1 cellular context compared by ENCODE assay signal in the genomic region with DNA sequence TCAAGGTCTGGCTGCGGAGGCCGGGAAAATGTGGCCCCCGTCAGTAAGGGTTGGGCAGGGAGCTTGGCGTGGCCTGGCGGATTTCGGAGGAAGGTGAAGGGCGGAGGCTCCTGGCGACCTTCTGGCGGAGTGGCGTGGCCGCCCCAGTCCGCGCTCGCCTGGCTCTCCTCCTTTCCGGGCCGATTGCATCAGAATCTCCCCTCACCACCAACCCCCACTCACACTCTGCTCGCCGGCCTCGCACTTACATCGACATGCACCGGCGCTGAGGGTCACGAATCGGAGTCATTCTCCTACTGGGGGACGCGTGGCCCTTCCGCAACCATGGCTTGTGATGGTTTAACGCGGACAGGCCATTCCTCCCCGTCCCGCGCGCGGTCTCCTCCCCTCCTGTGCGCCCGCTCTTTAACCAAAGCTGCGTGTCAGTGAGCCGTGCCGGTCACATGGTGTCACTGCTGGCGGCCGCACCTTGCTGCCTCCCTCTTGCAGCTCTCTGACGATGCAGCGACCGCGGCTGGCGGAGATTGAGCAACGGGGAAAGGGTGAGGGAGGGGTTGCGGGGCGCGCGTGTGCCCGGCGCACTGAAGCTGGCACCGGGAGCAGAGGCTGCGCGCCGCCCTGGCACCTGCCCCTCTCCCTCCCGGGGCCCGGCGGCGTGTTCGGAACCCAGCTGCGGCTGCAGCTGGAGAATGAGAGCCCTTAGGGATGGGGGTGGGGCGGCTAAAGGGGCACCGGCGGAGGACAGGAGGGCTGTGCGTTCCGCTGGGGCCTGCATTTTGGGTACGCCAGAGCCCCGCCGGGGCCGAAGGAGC.
A peak's percentile ranks its signal among the peaks of the same experiment; 100 is the strongest.
TF ChIP-seq lines count a peak whose summit lies in the region.

A gene (minus strand): TSS at position 427 of the 812 bp plus-strand sequence. CDS start 29,243 bp downstream, outside the sequence.

TF ChIP-seq in HepG2, 621 proteins besides CTCF, POLR2A, EP300 and RAD21 (continued from another document and continues in another):
- TF ChIP-seq, protein P1, sequence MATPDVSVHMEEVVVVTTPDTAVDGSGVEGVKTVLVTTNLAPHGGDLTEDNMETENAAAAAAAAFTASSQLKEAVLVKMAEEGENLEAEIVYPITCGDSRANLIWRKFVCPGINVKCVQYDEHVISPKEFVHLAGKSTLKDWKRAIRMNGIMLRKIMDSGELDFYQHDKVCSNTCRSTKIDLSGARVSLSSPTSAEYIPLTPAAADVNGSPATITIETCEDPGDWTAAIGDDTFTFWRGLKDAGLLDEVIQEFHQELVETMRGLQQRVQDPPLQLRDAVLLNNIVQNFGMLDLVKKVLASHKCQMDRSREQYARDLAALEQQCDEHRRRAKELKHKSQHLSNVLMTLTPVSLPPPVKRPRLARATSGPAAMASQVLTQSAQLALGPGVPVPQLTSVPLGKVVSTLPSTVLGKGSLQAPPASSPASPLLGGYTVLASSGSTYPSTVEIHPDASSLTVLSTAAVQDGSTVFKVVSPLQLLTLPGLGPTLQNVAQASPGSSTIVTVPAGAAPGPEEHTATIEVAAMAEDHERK (CRISPR knock-in tag; IDR thresholded peaks at IDR 0.05; ENCODE audit: low read depth) = no peak
- peak; percentile 84 for TF ChIP-seq SAP130 (CRISPR knock-in tag; IDR thresholded peaks at IDR 0.05; ENCODE audit: low read depth)
- TF ChIP-seq RAD51 (IDR thresholded peaks at IDR 0.05; ENCODE audit: borderline replicate concordance) = peak; percentile 39; the same call in 1 of the 2 replicates
- TF ChIP-seq HES4 (CRISPR knock-in tag; IDR thresholded peaks at IDR 0.05; ENCODE audit: borderline replicate concordance) = peak; percentile 96
- TF ChIP-seq AGO2 (optimal IDR thresholded peaks at IDR 0.05; ENCODE audit: low read depth, low read length) = no peak
- TF ChIP-seq, protein P2, sequence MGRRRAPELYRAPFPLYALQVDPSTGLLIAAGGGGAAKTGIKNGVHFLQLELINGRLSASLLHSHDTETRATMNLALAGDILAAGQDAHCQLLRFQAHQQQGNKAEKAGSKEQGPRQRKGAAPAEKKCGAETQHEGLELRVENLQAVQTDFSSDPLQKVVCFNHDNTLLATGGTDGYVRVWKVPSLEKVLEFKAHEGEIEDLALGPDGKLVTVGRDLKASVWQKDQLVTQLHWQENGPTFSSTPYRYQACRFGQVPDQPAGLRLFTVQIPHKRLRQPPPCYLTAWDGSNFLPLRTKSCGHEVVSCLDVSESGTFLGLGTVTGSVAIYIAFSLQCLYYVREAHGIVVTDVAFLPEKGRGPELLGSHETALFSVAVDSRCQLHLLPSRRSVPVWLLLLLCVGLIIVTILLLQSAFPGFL (CRISPR knock-in tag; IDR thresholded peaks at IDR 0.05) = 0 out of 2 replicates have a peak, but pooled peaks have one; percentile 40
- TF ChIP-seq ATAD3A (CRISPR knock-in tag; IDR thresholded peaks at IDR 0.05) = no peak
- peak; percentile 94 for TF ChIP-seq ZNF776 (CRISPR knock-in tag; IDR thresholded peaks at IDR 0.05)
- TF ChIP-seq ARNT2 (CRISPR knock-in tag; IDR thresholded peaks at IDR 0.05; ENCODE audit: low read depth) = peak; percentile 96; the same call in 1 of the 2 replicates
- TF ChIP-seq ZNF282 (IDR thresholded peaks at IDR 0.05; ENCODE audit: partially characterized antibody) = no peak
- TF ChIP-seq ARNTL (CRISPR knock-in tag; IDR thresholded peaks at IDR 0.05) = peak; percentile 75
- no peak; the same call in 1 of the 2 replicates for TF ChIP-seq POLR2AphosphoS5 (IDR thresholded peaks at IDR 0.05; ENCODE audit: low read depth, low read length)
- peak; percentile 59; the same call in 1 of the 2 replicates for TF ChIP-seq ZNF143 (CRISPR knock-in tag; IDR thresholded peaks at IDR 0.05)
- TF ChIP-seq SPEN (CRISPR knock-in tag; IDR thresholded peaks at IDR 0.05; ENCODE audit: low read depth) = peak; percentile 80; the same call in 1 of the 2 replicates
- no peak for TF ChIP-seq SP1 (IDR thresholded peaks at IDR 0.05)
- no peak for TF ChIP-seq SP1 (CRISPR knock-in tag; IDR thresholded peaks at IDR 0.05)
- TF ChIP-seq, protein P3, sequence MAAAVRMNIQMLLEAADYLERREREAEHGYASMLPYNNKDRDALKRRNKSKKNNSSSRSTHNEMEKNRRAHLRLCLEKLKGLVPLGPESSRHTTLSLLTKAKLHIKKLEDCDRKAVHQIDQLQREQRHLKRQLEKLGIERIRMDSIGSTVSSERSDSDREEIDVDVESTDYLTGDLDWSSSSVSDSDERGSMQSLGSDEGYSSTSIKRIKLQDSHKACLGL (CRISPR knock-in tag; IDR thresholded peaks at IDR 0.05) = peak; percentile 94
- TF ChIP-seq, protein P4, sequence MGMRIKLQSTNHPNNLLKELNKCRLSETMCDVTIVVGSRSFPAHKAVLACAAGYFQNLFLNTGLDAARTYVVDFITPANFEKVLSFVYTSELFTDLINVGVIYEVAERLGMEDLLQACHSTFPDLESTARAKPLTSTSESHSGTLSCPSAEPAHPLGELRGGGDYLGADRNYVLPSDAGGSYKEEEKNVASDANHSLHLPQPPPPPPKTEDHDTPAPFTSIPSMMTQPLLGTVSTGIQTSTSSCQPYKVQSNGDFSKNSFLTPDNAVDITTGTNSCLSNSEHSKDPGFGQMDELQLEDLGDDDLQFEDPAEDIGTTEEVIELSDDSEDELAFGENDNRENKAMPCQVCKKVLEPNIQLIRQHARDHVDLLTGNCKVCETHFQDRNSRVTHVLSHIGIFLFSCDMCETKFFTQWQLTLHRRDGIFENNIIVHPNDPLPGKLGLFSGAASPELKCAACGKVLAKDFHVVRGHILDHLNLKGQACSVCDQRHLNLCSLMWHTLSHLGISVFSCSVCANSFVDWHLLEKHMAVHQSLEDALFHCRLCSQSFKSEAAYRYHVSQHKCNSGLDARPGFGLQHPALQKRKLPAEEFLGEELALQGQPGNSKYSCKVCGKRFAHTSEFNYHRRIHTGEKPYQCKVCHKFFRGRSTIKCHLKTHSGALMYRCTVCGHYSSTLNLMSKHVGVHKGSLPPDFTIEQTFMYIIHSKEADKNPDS (CRISPR knock-in tag; IDR thresholded peaks at IDR 0.05) = peak; percentile 91
- no peak for TF ChIP-seq ZNF263 (CRISPR knock-in tag; IDR thresholded peaks at IDR 0.05)
- TF ChIP-seq ARHGAP35 (CRISPR knock-in tag; IDR thresholded peaks at IDR 0.05; ENCODE audit: borderline replicate concordance) = peak; percentile 80; the same call in 1 of the 2 replicates
- no peak; the same call in 1 of the 2 replicates for TF ChIP-seq SOX13 (IDR thresholded peaks at IDR 0.05)
- peak in 1 of 2 experiments; percentile 47; a peak in 2 of 4 replicates for TF ChIP-seq SOX13 (CRISPR knock-in tag; conservative IDR thresholded peaks at IDR 0.05 in 1 of 2, IDR thresholded peaks at IDR 0.05 in 1 of 2)
- TF ChIP-seq BCL6 (CRISPR knock-in tag; IDR thresholded peaks at IDR 0.05) = peak; percentile 13; the same call in 1 of the 2 replicates
- no peak for TF ChIP-seq LCORL (IDR thresholded peaks at IDR 0.05)
- peak; percentile 91 for TF ChIP-seq LCORL (CRISPR knock-in tag; IDR thresholded peaks at IDR 0.05)
- TF ChIP-seq, protein P5, sequence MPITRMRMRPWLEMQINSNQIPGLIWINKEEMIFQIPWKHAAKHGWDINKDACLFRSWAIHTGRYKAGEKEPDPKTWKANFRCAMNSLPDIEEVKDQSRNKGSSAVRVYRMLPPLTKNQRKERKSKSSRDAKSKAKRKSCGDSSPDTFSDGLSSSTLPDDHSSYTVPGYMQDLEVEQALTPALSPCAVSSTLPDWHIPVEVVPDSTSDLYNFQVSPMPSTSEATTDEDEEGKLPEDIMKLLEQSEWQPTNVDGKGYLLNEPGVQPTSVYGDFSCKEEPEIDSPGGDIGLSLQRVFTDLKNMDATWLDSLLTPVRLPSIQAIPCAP (CRISPR knock-in tag; IDR thresholded peaks at IDR 0.05; ENCODE audit: low read depth) = peak; percentile 55; the same call in 1 of the 2 replicates
- TF ChIP-seq, protein P6, sequence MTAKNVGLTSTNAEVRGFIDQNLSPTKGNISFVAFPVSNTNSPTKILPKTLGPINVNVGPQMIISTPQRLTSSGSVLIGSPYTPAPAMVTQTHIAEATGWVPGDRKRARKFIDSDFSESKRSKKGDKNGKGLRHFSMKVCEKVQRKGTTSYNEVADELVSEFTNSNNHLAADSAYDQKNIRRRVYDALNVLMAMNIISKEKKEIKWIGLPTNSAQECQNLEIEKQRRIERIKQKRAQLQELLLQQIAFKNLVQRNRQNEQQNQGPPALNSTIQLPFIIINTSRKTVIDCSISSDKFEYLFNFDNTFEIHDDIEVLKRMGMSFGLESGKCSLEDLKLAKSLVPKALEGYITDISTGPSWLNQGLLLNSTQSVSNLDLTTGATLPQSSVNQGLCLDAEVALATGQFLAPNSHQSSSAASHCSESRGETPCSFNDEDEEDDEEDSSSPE (CRISPR knock-in tag; IDR thresholded peaks at IDR 0.05) = peak; percentile 92
- TF ChIP-seq, protein P7, sequence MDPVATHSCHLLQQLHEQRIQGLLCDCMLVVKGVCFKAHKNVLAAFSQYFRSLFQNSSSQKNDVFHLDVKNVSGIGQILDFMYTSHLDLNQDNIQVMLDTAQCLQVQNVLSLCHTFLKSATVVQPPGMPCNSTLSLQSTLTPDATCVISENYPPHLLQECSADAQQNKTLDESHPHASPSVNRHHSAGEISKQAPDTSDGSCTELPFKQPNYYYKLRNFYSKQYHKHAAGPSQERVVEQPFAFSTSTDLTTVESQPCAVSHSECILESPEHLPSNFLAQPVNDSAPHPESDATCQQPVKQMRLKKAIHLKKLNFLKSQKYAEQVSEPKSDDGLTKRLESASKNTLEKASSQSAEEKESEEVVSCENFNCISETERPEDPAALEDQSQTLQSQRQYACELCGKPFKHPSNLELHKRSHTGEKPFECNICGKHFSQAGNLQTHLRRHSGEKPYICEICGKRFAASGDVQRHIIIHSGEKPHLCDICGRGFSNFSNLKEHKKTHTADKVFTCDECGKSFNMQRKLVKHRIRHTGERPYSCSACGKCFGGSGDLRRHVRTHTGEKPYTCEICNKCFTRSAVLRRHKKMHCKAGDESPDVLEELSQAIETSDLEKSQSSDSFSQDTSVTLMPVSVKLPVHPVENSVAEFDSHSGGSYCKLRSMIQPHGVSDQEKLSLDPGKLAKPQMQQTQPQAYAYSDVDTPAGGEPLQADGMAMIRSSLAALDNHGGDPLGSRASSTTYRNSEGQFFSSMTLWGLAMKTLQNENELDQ (CRISPR knock-in tag; IDR thresholded peaks at IDR 0.05; ENCODE audit: borderline replicate concordance) = no peak; the same call in 1 of the 2 replicates
- peak; percentile 41; the same call in 1 of the 2 replicates for TF ChIP-seq ZNF30 (CRISPR knock-in tag; IDR thresholded peaks at IDR 0.05)
- TF ChIP-seq, protein P8, sequence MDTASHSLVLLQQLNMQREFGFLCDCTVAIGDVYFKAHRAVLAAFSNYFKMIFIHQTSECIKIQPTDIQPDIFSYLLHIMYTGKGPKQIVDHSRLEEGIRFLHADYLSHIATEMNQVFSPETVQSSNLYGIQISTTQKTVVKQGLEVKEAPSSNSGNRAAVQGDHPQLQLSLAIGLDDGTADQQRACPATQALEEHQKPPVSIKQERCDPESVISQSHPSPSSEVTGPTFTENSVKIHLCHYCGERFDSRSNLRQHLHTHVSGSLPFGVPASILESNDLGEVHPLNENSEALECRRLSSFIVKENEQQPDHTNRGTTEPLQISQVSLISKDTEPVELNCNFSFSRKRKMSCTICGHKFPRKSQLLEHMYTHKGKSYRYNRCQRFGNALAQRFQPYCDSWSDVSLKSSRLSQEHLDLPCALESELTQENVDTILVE (CRISPR knock-in tag; IDR thresholded peaks at IDR 0.05) = peak; percentile 69; the same call in 1 of the 2 replicates
- peak; percentile 93 for TF ChIP-seq ZNF543 (CRISPR knock-in tag; IDR thresholded peaks at IDR 0.05)
- no peak for TF ChIP-seq FOXM1 (CRISPR knock-in tag; IDR thresholded peaks at IDR 0.05)
- no peak for TF ChIP-seq HDAC6 (IDR thresholded peaks at IDR 0.05; ENCODE audit: low read depth, low read length)
- TF ChIP-seq, protein P9, sequence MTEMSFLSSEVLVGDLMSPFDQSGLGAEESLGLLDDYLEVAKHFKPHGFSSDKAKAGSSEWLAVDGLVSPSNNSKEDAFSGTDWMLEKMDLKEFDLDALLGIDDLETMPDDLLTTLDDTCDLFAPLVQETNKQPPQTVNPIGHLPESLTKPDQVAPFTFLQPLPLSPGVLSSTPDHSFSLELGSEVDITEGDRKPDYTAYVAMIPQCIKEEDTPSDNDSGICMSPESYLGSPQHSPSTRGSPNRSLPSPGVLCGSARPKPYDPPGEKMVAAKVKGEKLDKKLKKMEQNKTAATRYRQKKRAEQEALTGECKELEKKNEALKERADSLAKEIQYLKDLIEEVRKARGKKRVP (CRISPR knock-in tag; IDR thresholded peaks at IDR 0.05) = peak; percentile 73 to 99; a peak in 3 of 4 replicates
- TF ChIP-seq, protein P10, sequence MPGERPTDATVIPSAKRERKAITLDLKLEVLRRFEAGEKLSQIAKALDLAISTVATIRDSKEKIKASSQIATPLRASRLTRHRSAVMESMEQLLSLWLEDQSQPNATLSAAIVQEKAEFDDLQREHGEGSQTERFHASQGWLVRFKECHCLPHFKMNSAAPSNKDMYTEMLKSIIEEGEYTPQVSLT (CRISPR knock-in tag; IDR thresholded peaks at IDR 0.05; ENCODE audit: borderline replicate concordance, low read depth) = no peak; the same call in 1 of the 2 replicates
- TF ChIP-seq ZNF556 (CRISPR knock-in tag; IDR thresholded peaks at IDR 0.05; ENCODE audit: borderline replicate concordance) = peak; percentile 71
- TF ChIP-seq NAIF1 (CRISPR knock-in tag; IDR thresholded peaks at IDR 0.05; ENCODE audit: borderline replicate concordance) = peak; percentile 88; the same call in 1 of the 2 replicates
- TF ChIP-seq, protein P11, sequence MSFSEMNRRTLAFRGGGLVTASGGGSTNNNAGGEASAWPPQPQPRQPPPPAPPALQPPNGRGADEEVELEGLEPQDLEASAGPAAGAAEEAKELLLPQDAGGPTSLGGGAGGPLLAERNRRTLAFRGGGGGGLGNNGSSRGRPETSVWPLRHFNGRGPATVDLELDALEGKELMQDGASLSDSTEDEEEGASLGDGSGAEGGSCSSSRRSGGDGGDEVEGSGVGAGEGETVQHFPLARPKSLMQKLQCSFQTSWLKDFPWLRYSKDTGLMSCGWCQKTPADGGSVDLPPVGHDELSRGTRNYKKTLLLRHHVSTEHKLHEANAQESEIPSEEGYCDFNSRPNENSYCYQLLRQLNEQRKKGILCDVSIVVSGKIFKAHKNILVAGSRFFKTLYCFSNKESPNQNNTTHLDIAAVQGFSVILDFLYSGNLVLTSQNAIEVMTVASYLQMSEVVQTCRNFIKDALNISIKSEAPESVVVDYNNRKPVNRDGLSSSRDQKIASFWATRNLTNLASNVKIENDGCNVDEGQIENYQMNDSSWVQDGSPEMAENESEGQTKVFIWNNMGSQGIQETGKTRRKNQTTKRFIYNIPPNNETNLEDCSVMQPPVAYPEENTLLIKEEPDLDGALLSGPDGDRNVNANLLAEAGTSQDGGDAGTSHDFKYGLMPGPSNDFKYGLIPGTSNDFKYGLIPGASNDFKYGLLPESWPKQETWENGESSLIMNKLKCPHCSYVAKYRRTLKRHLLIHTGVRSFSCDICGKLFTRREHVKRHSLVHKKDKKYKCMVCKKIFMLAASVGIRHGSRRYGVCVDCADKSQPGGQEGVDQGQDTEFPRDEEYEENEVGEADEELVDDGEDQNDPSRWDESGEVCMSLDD (CRISPR knock-in tag; IDR thresholded peaks at IDR 0.05; ENCODE audit: borderline replicate concordance) = peak; percentile 40; the same call in 1 of the 2 replicates
- TF ChIP-seq, protein P12, sequence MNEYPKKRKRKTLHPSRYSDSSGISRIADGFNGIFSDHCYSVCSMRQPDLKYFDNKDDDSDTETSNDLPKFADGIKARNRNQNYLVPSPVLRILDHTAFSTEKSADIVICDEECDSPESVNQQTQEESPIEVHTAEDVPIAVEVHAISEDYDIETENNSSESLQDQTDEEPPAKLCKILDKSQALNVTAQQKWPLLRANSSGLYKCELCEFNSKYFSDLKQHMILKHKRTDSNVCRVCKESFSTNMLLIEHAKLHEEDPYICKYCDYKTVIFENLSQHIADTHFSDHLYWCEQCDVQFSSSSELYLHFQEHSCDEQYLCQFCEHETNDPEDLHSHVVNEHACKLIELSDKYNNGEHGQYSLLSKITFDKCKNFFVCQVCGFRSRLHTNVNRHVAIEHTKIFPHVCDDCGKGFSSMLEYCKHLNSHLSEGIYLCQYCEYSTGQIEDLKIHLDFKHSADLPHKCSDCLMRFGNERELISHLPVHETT (CRISPR knock-in tag; conservative IDR thresholded peaks at IDR 0.05) = peak; percentile 41
- TF ChIP-seq NCOA2 (CRISPR knock-in tag; IDR thresholded peaks at IDR 0.05) = peak; percentile 49; the same call in 1 of the 2 replicates
